ENCODE assay signal across 8 cellular contexts in genomic region chr3:130895690-130896089, GRCh38. TPM values are rescaled to one million over a fixed set of nuclear protein-coding genes. Genes with fewer than 3 reads are reported as not detected.
DNase-seq lines count a peak whose midpoint lies in the region; ATAC-seq, FAIRE-seq and TF ChIP-seq lines count a peak whose summit lies in the region.

No MANE protein-coding gene starts in this region.

- in situ Hi-C loops in K562 (cut with MboI) = no loop called here

- H3K4me3 Mint-ChIP-seq in Caco-2 (ENCODE audit: unreplicated experiment) (peak overlapping the region; percentile 90), natural killer cell (peak overlapping the region; percentile 93)

- no TSS peak for BruUV-seq in Caco-2 (replicated peaks; lab: Mats Ljungman, UMichigan)
- no TSS peak for BruUV-seq in K562 (replicated peaks; lab: Mats Ljungman, UMichigan)

- CTCF ChIA-PET in Caco-2 (lab: Charles Lee) (no interaction called here), K562 (lab: Yijun Ruan, JAX; ENCODE audit: low intra/inter-chr PET ratio) (no interaction called here)

- peaks cover 7% of the 10 kb centered on the region; the same call in 1 of the 2 replicates for H4K20me1 ChIP-seq in K562 (replicated peaks; ENCODE audit: control insufficient read depth, insufficient read depth, low read length)

- H3K4me3 ChIP-seq in Caco-2 (ENCODE audit: low read depth, low read length) (peak overlapping the region; percentile 93; the same call in 1 of the 2 replicates), HUES64 (ENCODE audit: low read length) (peak overlapping the region; percentile 88), K562 (peak overlapping the region; percentile 86)

- H3K9me3 ChIP-seq in Caco-2 (no peaks in the 10 kb centered on the region), HUES64 (ENCODE audit: insufficient read depth, low read depth, low read length) (no peaks in the 10 kb centered on the region), K562 (replicated peaks; ENCODE audit: control insufficient read depth, insufficient read depth, low read depth, low read length) (no peaks in the 10 kb centered on the region)

- no peak for FAIRE-seq in K562 (lab: Jason Lieb, UNC)

- TF ChIP-seq EP300 in K562 (IDR thresholded peaks at IDR 0.05; ENCODE audit: low read length) = no peak

- H3K27ac Mint-ChIP-seq in Caco-2 (ENCODE audit: unreplicated experiment) (peak overlapping the region; percentile 94), natural killer cell (peak overlapping the region; percentile 97 to 98)

- H3K4me1 ChIP-seq in Caco-2 = peaks cover 15% of the 10 kb centered on the region
- H3K4me1 ChIP-seq in HUES64 (ENCODE audit: insufficient read depth, low read length) = peaks cover 48% of the 10 kb centered on the region
- peaks cover 8% of the 10 kb centered on the region in 2 experiments; a peak in 3 of 5 replicates for H3K4me1 ChIP-seq in K562 (replicated peaks in 1 of 2; ENCODE audit: control insufficient read depth in 2 of 2, insufficient read depth in 2 of 2, low read length in 2 of 2)

- DNase-seq in Caco-2 = no peak
- DNase-seq in K562 (ENCODE audit: extremely low read depth in 1 of 4, low spot score in 3 of 4) = no peak
- no peak for DNase-seq in natural killer cell
- DNase-seq in DMS53 treated with DMSO at 0.1 percent for 48 hours (lab: John Stamatoyannopoulos, UW; ENCODE audit: unreplicated experiment) = no peak
- no peak for DNase-seq in globus pallidus (ENCODE audit: low spot score)
- DNase-seq in medulla oblongata (ENCODE audit: extremely low spot score) = no peak
- no peak for DNase-seq in NCI-H1048 (lab: John Stamatoyannopoulos, UW)

- no peak for TF ChIP-seq POLR2A in K562 (conservative IDR thresholded peaks at IDR 0.05)

- H3K27me3 ChIP-seq in Caco-2 (replicated peaks; ENCODE audit: control insufficient read depth, insufficient read depth, low read length) (no peaks in the 10 kb centered on the region), HUES64 (ENCODE audit: insufficient read depth, low read length) (no peaks in the 10 kb centered on the region), K562 (ENCODE audit: control insufficient read depth in 2 of 2, insufficient read depth in 2 of 2, low read length in 2 of 2) (no peaks in the 10 kb centered on the region)

- no peak for TF ChIP-seq CTCF in Caco-2 (IDR thresholded peaks at IDR 0.05; ENCODE audit: insufficient read depth in 1 of 2, low read depth in 1 of 2, low read length in 1 of 2, severe bottlenecking in 1 of 2, unreplicated experiment in 1 of 2)
- no peak for TF ChIP-seq CTCF in K562 (IDR thresholded peaks at IDR 0.05 in 2 of 3, conservative IDR thresholded peaks at IDR 0.05 in 1 of 3; ENCODE audit: insufficient read depth in 2 of 3, low read depth in 1 of 3, low read length in 3 of 3)
- no peak for TF ChIP-seq CTCF in natural killer cell (IDR thresholded peaks at IDR 0.05)

- H3K9me3 Mint-ChIP-seq in Caco-2 (ENCODE audit: unreplicated experiment) = no peaks in the 10 kb centered on the region
- H3K9me3 Mint-ChIP-seq in natural killer cell = no peaks in the 10 kb centered on the region

- H3K4me1 Mint-ChIP-seq in Caco-2 (ENCODE audit: low read depth, unreplicated experiment) (peaks cover 19% of the 10 kb centered on the region), natural killer cell (peaks cover 31 to 37% of the 10 kb centered on the region in 2 donors)

- peaks cover 2% of the 10 kb centered on the region for H3K9me1 ChIP-seq in K562 (ENCODE audit: control insufficient read depth, insufficient read depth, low read length)

- peaks cover 74% of the 10 kb centered on the region for H3K79me2 ChIP-seq in K562 (ENCODE audit: control insufficient read depth, insufficient read depth, low read length)

- H3K27me3 Mint-ChIP-seq in Caco-2 (ENCODE audit: insufficient read depth, unreplicated experiment) (no peaks in the 10 kb centered on the region), natural killer cell (ENCODE audit: low read depth in 2 of 2) (no peaks in the 10 kb centered on the region)

- POLR2A ChIA-PET in Caco-2 (lab: Charles Lee) = interaction anchor here (0.6 kb wide), 1 partner anchor 784 kb away, joined by 6 read pairs; no protein-coding TSS in a partner anchor
- POLR2A ChIA-PET in K562 (lab: Yijun Ruan, JAX) = interaction anchor here (1.1 to 1.9 kb wide), 2 partner anchors 20 to 41 kb away, joined by 3 to 4 read pairs; no protein-coding TSS in a partner anchor

- H3K27ac ChIP-seq in HUES64 (ENCODE audit: low read depth, low read length) = no peak overlapping the region
- no peak overlapping the region for H3K27ac ChIP-seq in K562 (ENCODE audit: extremely low read depth, low read depth, low read length)

- no peak overlapping the region for H3K9ac ChIP-seq in HUES64 (ENCODE audit: low read depth, low read length)
- H3K9ac ChIP-seq in K562 (ENCODE audit: insufficient read depth in 1 of 2, low read depth in 2 of 2, low read length in 2 of 2) = peak overlapping the region in 1 of 2 experiments; percentile 68; a peak in 1 of 4 replicates

- ATAC-seq in K562 = no peak
- no peak for ATAC-seq in natural killer cell

- peak overlapping the region; percentile 77 for H3K4me2 ChIP-seq in K562 (ENCODE audit: insufficient read depth, low read length)

- intact Hi-C loops in Caco-2 (cut with micrococcal nuclease; ENCODE audit: unreplicated experiment) (loop anchor here (10.0 kb wide), 1 partner anchor 621 kb away; no protein-coding TSS in a partner anchor), K562 (cut with micrococcal nuclease) (loop anchor here (10.0 kb wide), 1 partner anchor 129 kb away; the partner anchor contains the start of genes ASTE1 and NEK11), natural killer cell (cut with micrococcal nuclease) (loop anchor here (10.0 kb wide), 1 partner anchor 1519 kb away; the partner anchor contains the start of gene DNAJC13)

- WGBS in HUES64 = 96% methylated on average over 1 of the region's 1 CpG
- WGBS in K562 (ENCODE audit: insufficient coverage, low coverage, missing lambda C conversion rate) = 61% methylated on average over 1 of the region's 1 CpG

- peaks cover 19% of the 10 kb centered on the region for H3K36me3 Mint-ChIP-seq in Caco-2 (ENCODE audit: insufficient read depth, unreplicated experiment)
- no peaks in the 10 kb centered on the region for H3K36me3 Mint-ChIP-seq in natural killer cell

- TF ChIP-seq RAD21 in K562 (CRISPR knock-in tag; conservative IDR thresholded peaks at IDR 0.05 in 1 of 2, IDR thresholded peaks at IDR 0.05 in 1 of 2) = no peak

- no peaks in the 10 kb centered on the region for H3K36me3 ChIP-seq in Caco-2 (ENCODE audit: control insufficient read depth, insufficient read depth, low read length)
- no peaks in the 10 kb centered on the region for H3K36me3 ChIP-seq in HUES64 (ENCODE audit: insufficient read depth, low read length)
- H3K36me3 ChIP-seq in K562 (ENCODE audit: control insufficient read depth, insufficient read depth, low read length) = no peaks in the 10 kb centered on the region

- H2AFZ ChIP-seq in K562 (ENCODE audit: low read depth, low read length) = no peak overlapping the region

TF ChIP-seq in K562, 482 proteins besides CTCF, POLR2A, EP300 and RAD21 (continues in another document):
- TF ChIP-seq ZNF592 (IDR thresholded peaks at IDR 0.05) = 0 out of 2 replicates have a peak, but pooled peaks have one; percentile 5

RNA-seq across cellular contexts. Expression of gene ATP2C1, which starts 1.8 kb away (rescaled TPM):
- 64.9 and 80.4 TPM in 2 replicates for total RNA-seq in Caco-2 (2022)
- 40.7 TPM for polyA plus RNA-seq in HUES64 (2013, experiment 1 of 2)
- 45.8 TPM for polyA plus RNA-seq in HUES64 (2013, experiment 2 of 2)
- total RNA-seq in K562 (2011; cell fraction: chromatin; rRNA removed; ENCODE audit: low replicate concordance) = 43.5 and 135 TPM in 2 replicates
- total RNA-seq in K562 (2011; cell fraction: nucleolus; rRNA removed) = 32.4 and 42.2 TPM in 2 replicates
- total RNA-seq in K562 (2011; cell fraction: nucleoplasm; rRNA removed) = 70.8 and 83.0 TPM in 2 replicates
- total RNA-seq in K562 (2014; rRNA removed) = 16.2 and 25.3 TPM in 2 replicates
- total RNA-seq in K562 (2014; rRNA removed; fragmentation: Illumina TruSeq; extraction: Trizol) = 34.1 and 35.4 TPM in 2 replicates
- 25.8 and 27.7 TPM in 2 replicates for total RNA-seq in K562 (2015; rRNA removed; fragmentation: Illumina TruSeq; extraction: Trizol)
- 32.1 and 33.0 TPM in 2 replicates for total RNA-seq in K562 (2021)
- 36.8 and 53.5 TPM in 2 replicates for polyA plus RNA-seq in K562 (2011; rRNA removed)
- polyA plus RNA-seq in K562 (2011; cell fraction: cytosol; rRNA removed) = 11.0 and 28.8 TPM in 2 replicates
- 34.8 and 58.4 TPM in 2 replicates for polyA plus RNA-seq in K562 (2011; cell fraction: nucleus; rRNA removed)
- 19.6 and 21.8 TPM in 2 replicates for polyA plus RNA-seq in K562 (2012)
- 25.6 and 29.3 TPM in 2 replicates for polyA plus RNA-seq in K562 (2014; fragmentation: Illumina TruSeq; extraction: Trizol)
- 10 to 100 TPM in 1 of 2 experiments, 1 to 10 TPM in 1; 10.0 to 15.6 TPM for polyA plus RNA-seq in K562 (2014; fragmentation: Nextera tagmentation; extraction: Ambion mirVana)
- 27.9 and 33.0 TPM in 2 replicates for polyA plus RNA-seq in K562 (2014; rRNA removed)
- 94.2 and 115 TPM in 2 replicates for polyA minus RNA-seq in K562 (2011; rRNA and poly(A)+ RNA removed)
- polyA minus RNA-seq in K562 (2011; cell fraction: cytosol; rRNA and poly(A)+ RNA removed) = 16.0 and 29.7 TPM in 2 replicates
- 44.4 and 67.4 TPM in 2 replicates for polyA minus RNA-seq in K562 (2011; cell fraction: nucleus; rRNA and poly(A)+ RNA removed)
- total RNA-seq in natural killer cell = 10 to 100 TPM; 58.8 to 72.9 (median 60.6) TPM
